In genomic region chr2:28754321-28754720, GRCh38 we compare ENCODE assay signal across 9 cellular contexts. TPM values are rescaled to one million over a fixed set of nuclear protein-coding genes. Genes with fewer than 3 reads are reported as not detected.
DNase-seq lines count a peak whose midpoint lies in the region; FAIRE-seq and TF ChIP-seq lines count a peak whose summit lies in the region.
"Had no signal": no experiment of that assay in that cellular context is flagged by ENCODE, and none has a peak within 500 bp of the region (broad histone marks: within the 10 kb centered on the region; RNA-seq: fewer than 3 reads in every experiment).

No MANE protein-coding gene starts in this region.

- H3K4me2 ChIP-seq in neural cell (ENCODE audit: low read length) = peak overlapping the region; percentile 30

- peaks cover 14% of the 10 kb centered on the region for H4K20me1 ChIP-seq in neural cell (ENCODE audit: insufficient read depth)

- intact Hi-C loops in CD4-positive, alpha-beta memory T cell (cut with micrococcal nuclease) = loop anchor here (5.0 to 10.0 kb wide), 3 partner anchors 258 to 1393 kb away; partner anchors contain the start of genes BABAM2, RBKS and YPEL5

- peaks cover 48 to 89% (median 64%) of the 10 kb centered on the region in 4 donors for H3K4me1 Mint-ChIP-seq in CD4-positive, alpha-beta memory T cell

- H3K27ac Mint-ChIP-seq in CD4-positive, alpha-beta memory T cell = peak overlapping the region in 6 of 7 donors; percentile 9 to 87 (median 62)

- H2AFZ ChIP-seq in neural cell (ENCODE audit: low read depth, low read length) = no peak overlapping the region

- TF ChIP-seq CTCF in NB4 (IDR thresholded peaks at IDR 0.05; ENCODE audit: low read depth, low read length) (no peak), bronchial epithelial cell (IDR thresholded peaks at IDR 0.05; ENCODE audit: insufficient read depth, low read length, severe bottlenecking) (no peak), neural cell (IDR thresholded peaks at IDR 0.05; ENCODE audit: poor library complexity, severe bottlenecking) (no peak)

- no peaks in the 10 kb centered on the region for H3K9me3 ChIP-seq in CD4-positive, alpha-beta memory T cell (ENCODE audit: control insufficient read depth in 1 of 2, low read length in 2 of 2)
- H3K9me3 ChIP-seq in neural cell (ENCODE audit: low read length) = no peaks in the 10 kb centered on the region

- peaks cover 0 to 61% of the 10 kb centered on the region in 2 donors for H3K36me3 Mint-ChIP-seq in CD4-positive, alpha-beta memory T cell

- TF ChIP-seq EP300 in neural cell (conservative IDR thresholded peaks at IDR 0.05; ENCODE audit: poor library complexity, severe bottlenecking) = no peak

- H3K9ac ChIP-seq in neural cell (ENCODE audit: low read length) = no peak overlapping the region

- POLR2A ChIA-PET in CD4-positive, alpha-beta memory T cell (lab: Charles Lee; ENCODE audit: partially characterized antibody) = interaction anchor here (0.8 to 1.9 kb wide), 3 partner anchors 133 to 187 kb away, joined by 3 to 13 read pairs (median 4); no protein-coding TSS in a partner anchor

- TF ChIP-seq POLR2A in NB4 (IDR thresholded peaks at IDR 0.05; ENCODE audit: extremely low read depth, insufficient read length) = no peak

- peaks cover 2% of the 10 kb centered on the region for H3F3A ChIP-seq in neural cell (ENCODE audit: insufficient read depth, low read length, poor library complexity, severe bottlenecking)

- no peak overlapping the region for H3K4me3 ChIP-seq in CD4-positive, alpha-beta memory T cell (ENCODE audit: low read length in 2 of 2)
- peak overlapping the region; percentile 37 for H3K4me3 ChIP-seq in NB4 (ENCODE audit: low read depth, low read length)
- peak overlapping the region; percentile 96 for H3K4me3 ChIP-seq in bronchial epithelial cell (ENCODE audit: low read depth, low read length)
- peak overlapping the region; percentile 90 for H3K4me3 ChIP-seq in neural cell (ENCODE audit: low read length)

- no peak for DNase-seq in CD4-positive, alpha-beta memory T cell
- peak; percentile 32 for DNase-seq in NB4 (ENCODE audit: low read depth)
- DNase-seq in bronchial epithelial cell (ENCODE audit: low read depth) = peak; percentile 27
- no peak for DNase-seq in NCI-H226
- no peak for DNase-seq in AG08395 (ENCODE audit: low spot score)
- DNase-seq in substantia nigra (lab: John Stamatoyannopoulos, UW) = no peak
- no peak for DNase-seq in NCI-H510A (lab: John Stamatoyannopoulos, UW)

- TF ChIP-seq RAD21 in neural cell (conservative IDR thresholded peaks at IDR 0.05) = no peak

- peaks cover 70% of the 10 kb centered on the region for H3K79me2 ChIP-seq in neural cell (replicated peaks; ENCODE audit: insufficient read depth, low read length)

- H3K36me3 ChIP-seq in CD4-positive, alpha-beta memory T cell (ENCODE audit: insufficient read depth, low read length) = peaks cover 5% of the 10 kb centered on the region
- H3K36me3 ChIP-seq in bronchial epithelial cell (ENCODE audit: control insufficient read depth, insufficient read depth, low read length) (peaks cover 2% of the 10 kb centered on the region), neural cell (ENCODE audit: insufficient read depth, low read length) (no peaks in the 10 kb centered on the region)

- H3K27ac ChIP-seq in CD4-positive, alpha-beta memory T cell (ENCODE audit: low read depth, low read length) = no peak overlapping the region
- H3K27ac ChIP-seq in neural cell (ENCODE audit: low read length) = no peak overlapping the region
- H3K27ac ChIP-seq in substantia nigra (ENCODE audit: low read depth, low read length, poor library complexity, severe bottlenecking) = no peak overlapping the region

- H3K9me3 Mint-ChIP-seq in CD4-positive, alpha-beta memory T cell = no peaks in the 10 kb centered on the region

- peaks cover 66% of the 10 kb centered on the region for H3K4me1 ChIP-seq in CD4-positive, alpha-beta memory T cell (ENCODE audit: insufficient read depth, low read length)

- no peak for FAIRE-seq in bronchial epithelial cell (lab: Jason Lieb, UNC)
- FAIRE-seq: TTC549 had no signal

- no peaks in the 10 kb centered on the region for H3K9me2 ChIP-seq in neural cell (ENCODE audit: insufficient read depth, low read length)

- peak overlapping the region; percentile 40 to 86 (median 70) for H3K4me3 Mint-ChIP-seq in CD4-positive, alpha-beta memory T cell

- no peaks in the 10 kb centered on the region for H3K27me3 ChIP-seq in CD4-positive, alpha-beta memory T cell (ENCODE audit: insufficient read depth, low read length)
- H3K27me3 ChIP-seq in bronchial epithelial cell (ENCODE audit: control insufficient read depth, insufficient read depth, low read length) = no peaks in the 10 kb centered on the region
- no peaks in the 10 kb centered on the region for H3K27me3 ChIP-seq in neural cell (ENCODE audit: insufficient read depth, low read depth, low read length)

- no peaks in the 10 kb centered on the region for H3K27me3 Mint-ChIP-seq in CD4-positive, alpha-beta memory T cell

- CTCF ChIA-PET in CD4-positive, alpha-beta memory T cell (lab: Charles Lee; ENCODE audit: partially characterized antibody) = interaction anchor here (1.2 to 18.0 kb wide), 5 partner anchors 21 to 186 kb away, joined by 3 to 299 read pairs (median 4); no protein-coding TSS in a partner anchor

TF ChIP-seq in neural cell, 6 proteins besides CTCF, POLR2A, EP300 and RAD21:
- TF ChIP-seq EZH2 (IDR thresholded peaks at IDR 0.05; ENCODE audit: borderline replicate concordance, insufficient read depth, low read length, poor library complexity, severe bottlenecking) (no peak), POLR2AphosphoS5 (IDR thresholded peaks at IDR 0.05) (no peak), MXI1 (conservative IDR thresholded peaks at IDR 0.05; ENCODE audit: poor library complexity, severe bottlenecking) (no peak), SMC3 (conservative IDR thresholded peaks at IDR 0.05; ENCODE audit: poor library complexity) (no peak), TAF1 (IDR thresholded peaks at IDR 0.05; ENCODE audit: low read depth) (no peak), REST (IDR thresholded peaks at IDR 0.05; ENCODE audit: borderline replicate concordance) (no peak)

RNA-seq across cellular contexts. Expression of gene PPP1CB, which starts 2.7 kb away (rescaled TPM):
- 100 to 1,000 TPM; 225 to 231 TPM for total RNA-seq in CD4-positive, alpha-beta memory T cell
- polyA plus RNA-seq in CD4-positive, alpha-beta memory T cell = 10 to 100 TPM; 92.1 to 98.6 TPM
- 328 and 365 TPM in 2 replicates for total RNA-seq in bronchial epithelial cell
- polyA plus RNA-seq in neural cell = 135 and 239 TPM in 2 replicates
- polyA minus RNA-seq in neural cell = 360 and 371 TPM in 2 replicates

RNA-seq across cellular contexts. Expression of gene SPDYA, which starts 56.3 kb away (rescaled TPM):
- total RNA-seq in CD4-positive, alpha-beta memory T cell = 1 to 10 TPM; 4.5 to 4.9 TPM
- polyA plus RNA-seq in CD4-positive, alpha-beta memory T cell = under 1 TPM in 1 of 2 donors, not detected in 1; 0.14 TPM
- total RNA-seq in bronchial epithelial cell = 0.79 and 1.4 TPM in 2 replicates
- polyA plus RNA-seq in neural cell = 0.22 and 0.46 TPM in 2 replicates
- 1.2 and 1.4 TPM in 2 replicates for polyA minus RNA-seq in neural cell

Comparison
In these comparisons a context has a peak if more than half of its experiments do, and no peak if none do; other contexts are left out.
1. DNase-seq: peak in NB4 (single experiment) and bronchial epithelial cell (single experiment); none in CD4-positive, alpha-beta memory T cell (0 of 5), NCI-H226 (single experiment), AG08395 (single experiment), substantia nigra (0 of 49) and NCI-H510A (single experiment).
2. H3K4me3 ChIP-seq: peak in NB4 (single experiment), bronchial epithelial cell (single experiment) and neural cell (single experiment); none in CD4-positive, alpha-beta memory T cell (0 of 2).